In the genomic region with DNA sequence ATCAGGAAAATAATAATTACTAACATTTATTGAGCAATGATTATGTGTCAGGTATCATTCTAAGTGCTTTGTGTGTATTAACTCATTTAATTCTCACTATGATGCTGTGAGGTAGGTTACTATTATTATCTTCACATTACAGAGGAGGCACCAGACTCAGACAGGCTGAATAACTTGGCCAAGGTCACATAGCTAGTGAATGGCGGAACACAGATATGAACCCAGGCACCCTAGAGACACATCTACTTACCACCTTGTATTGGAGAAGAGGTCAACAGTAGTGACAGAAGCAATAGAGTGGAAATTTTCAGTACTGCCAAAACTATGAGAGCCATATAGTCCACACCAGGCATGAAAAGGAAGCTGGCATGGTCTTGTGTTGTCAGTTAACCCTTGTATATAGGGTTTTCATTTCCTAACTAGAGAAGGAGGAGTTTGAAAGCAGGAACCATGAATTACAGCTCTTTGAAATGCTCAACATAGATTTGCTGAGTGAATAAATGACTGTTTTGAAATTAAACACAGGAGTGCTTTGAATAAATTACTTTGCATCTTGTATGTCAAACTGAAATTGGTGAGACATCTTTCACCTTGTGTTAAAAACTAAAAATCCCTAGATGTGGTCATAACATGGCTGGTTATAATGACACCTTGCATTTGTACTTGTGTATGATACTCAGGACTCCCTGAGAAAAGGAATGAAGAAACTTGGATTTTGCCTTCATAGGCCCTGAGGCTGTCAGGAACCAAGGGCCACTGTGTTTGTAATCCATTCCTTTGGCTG, we compare ENCODE assay signal across 15 cellular contexts.
"Had no signal": no experiment of that assay in that cellular context is flagged by ENCODE, and none has a peak within 500 bp of the region (broad histone marks: within the 10 kb centered on the region; RNA-seq: fewer than 3 reads in every experiment).

No MANE protein-coding gene starts in this region.

- ATAC-seq: activated CD8-positive, alpha-beta memory T cell treated with anti-CD3 and anti-CD28 coated beads, Interleukin-2, amount 10 ng/mL, durations not matched to agents 7 days and 5 days; left lung; sciatic nerve; stimulated activated naive B cell treated with anti-CD40 and anti-IgM and Interleukin-4, amounts not matched to agents 10 μg/mL and 1 μg/mL and 100 μg/mL, for 72 hours had no signal

- H3K4me3 ChIP-seq: left lung, tibial nerve had no signal

- H3K27ac ChIP-seq: left lung, tibial nerve had no signal

- DNase-seq: activated CD4-positive, alpha-beta T cell treated with anti-CD3 and anti-CD28 coated beads, Interleukin-2, amount 50 U/mL, for 4 hours; activated CD8-positive, alpha-beta memory T cell treated with anti-CD3 and anti-CD28 coated beads, Interleukin-2, amount 10 ng/mL, durations not matched to agents 7 days and 5 days; activated naive CD4-positive, alpha-beta T cell; activated T-cell treated with anti-CD3 and anti-CD28 coated beads, Interleukin-2, amount 50 U/mL, for 24 hours; aorta; foreskin melanocyte; head of caudate nucleus; left lung; nephron progenitor cell; stimulated activated CD4-positive, alpha-beta T cell treated with anti-CD3 and anti-CD28 coated beads, Interleukin-2, amount 100 ng/mL, for 24 hours; stimulated activated naive B cell treated with anti-CD40 and anti-IgM and Interleukin-4, amounts not matched to agents 10 μg/mL and 1 μg/mL and 100 μg/mL, for 72 hours had no signal

- FAIRE-seq: endothelial cell of umbilical vein, islet of Langerhans had no signal

- H3K27me3 ChIP-seq: left lung had no signal

- H3K36me3 ChIP-seq: left lung, tibial nerve had no signal

- H3K9me3 ChIP-seq: left lung, tibial nerve had no signal

- H3K4me1 ChIP-seq: left lung, tibial nerve had no signal
